ENCODE assay signal across 12 cellular contexts in genomic region chr1:27935721-27936120, GRCh38. TPM values are rescaled to one million over a fixed set of nuclear protein-coding genes. Genes with fewer than 3 reads are reported as not detected.
A peak's percentile ranks its signal among the peaks of the same experiment; 100 is the strongest.
DNase-seq lines count a peak whose midpoint lies in the region; TF ChIP-seq lines count a peak whose summit lies in the region.
"Had no signal": no experiment of that assay in that cellular context is flagged by ENCODE, and none has a peak within 500 bp of the region (broad histone marks: within the 10 kb centered on the region; RNA-seq: fewer than 3 reads in every experiment).

No MANE protein-coding gene starts in this region.

- intact Hi-C loops in PC-9 (cut with micrococcal nuclease; ENCODE audit: unreplicated experiment), result no loop called here

- no CpG with 5 or more reads among the region's 8 CpGs for WGBS in iPS DF 6.9 (ENCODE audit: insufficient coverage, insufficient read length)

- H3K27ac ChIP-seq in PC-9 (no peak overlapping the region), iPS DF 6.9 (ENCODE audit: low read length) (no peak overlapping the region), rectal smooth muscle tissue (ENCODE audit: low read depth, low read length) (no peak overlapping the region), Karpas-422 (ENCODE audit: low read length) (no peak overlapping the region)
- H3K27ac ChIP-seq: ascending aorta had no signal

- no TSS peak for BruUV-seq in PC-9 (replicated peaks; lab: Mats Ljungman, UMichigan)

- H3K4me1 ChIP-seq in PC-9 (replicated peaks; ENCODE audit: insufficient read depth) (peaks cover 11% of the 10 kb centered on the region), iPS DF 6.9 (ENCODE audit: control insufficient read depth, insufficient read depth, low read length) (peaks cover 5% of the 10 kb centered on the region), rectal smooth muscle tissue (ENCODE audit: control insufficient read depth, insufficient read depth, low read length) (no peaks in the 10 kb centered on the region), Karpas-422 (ENCODE audit: low read length) (peaks cover 14% of the 10 kb centered on the region)
- H3K4me1 ChIP-seq: ascending aorta had no signal

- H3F3A ChIP-seq in PC-9 (ENCODE audit: insufficient read depth, low read depth), result no peaks in the 10 kb centered on the region; the same call in 1 of the 2 replicates

- POLR2A ChIA-PET in PC-9 (lab: Charles Lee; ENCODE audit: unreplicated experiment), result interaction anchor here (0.6 kb wide), 1 partner anchor 35 kb away, joined by 8 read pairs; no protein-coding TSS in a partner anchor

- H3K36me3 ChIP-seq in PC-9 (ENCODE audit: low read depth), result no peaks in the 10 kb centered on the region
- no peaks in the 10 kb centered on the region for H3K36me3 ChIP-seq in iPS DF 6.9 (ENCODE audit: control insufficient read depth, insufficient read depth, low read length)
- no peaks in the 10 kb centered on the region for H3K36me3 ChIP-seq in rectal smooth muscle tissue (ENCODE audit: control insufficient read depth, insufficient read depth, low read length)
- H3K36me3 ChIP-seq in Karpas-422 (ENCODE audit: insufficient read depth, low read length), result no peaks in the 10 kb centered on the region
- H3K36me3 ChIP-seq: ascending aorta had no signal

- H3K4me3 ChIP-seq in PC-9 (peak overlapping the region; percentile 58; the same call in 1 of the 2 replicates), iPS DF 6.9 (ENCODE audit: low read length) (peak overlapping the region; percentile 39; the same call in 1 of the 2 replicates), rectal smooth muscle tissue (ENCODE audit: low read length) (peak overlapping the region; percentile 35), Karpas-422 (ENCODE audit: low read length) (no peak overlapping the region)

- DNase-seq in DMS79 treated with DMSO at 0.1 percent for 48 hours (lab: John Stamatoyannopoulos, UW), result peak; percentile 47
- DNase-seq in DMS79 (lab: John Stamatoyannopoulos, UW), result no peak
- DNase-seq in PC-9, result no peak
- DNase-seq in iPS DF 6.9 (ENCODE audit: low read depth, low spot score), result no peak
- DNase-seq in Karpas-422, result no peak
- no peak for DNase-seq in SK-N-DZ (ENCODE audit: low spot score)
- DNase-seq in stimulated activated CD4-positive, alpha-beta T cell treated with anti-CD3 and anti-CD28 coated beads, Interleukin-12 subunit alpha, Interleukin-12 subunit beta, amount 100 ng/mL, for 4 hours, result no peak
- DNase-seq: activated T-cell treated with anti-CD3 and anti-CD28 coated beads for 4 hours, naive B cell, SHP77 had no signal

- H4K20me1 ChIP-seq in PC-9 (ENCODE audit: insufficient read depth) (no peaks in the 10 kb centered on the region), Karpas-422 (ENCODE audit: insufficient read depth, low read depth, low read length) (no peaks in the 10 kb centered on the region)

- H3K79me2 ChIP-seq in PC-9 (ENCODE audit: low read depth), result no peaks in the 10 kb centered on the region
- H3K79me2 ChIP-seq in Karpas-422 (ENCODE audit: low read length), result no peaks in the 10 kb centered on the region

- peak overlapping the region; percentile 79 for H3K4me2 ChIP-seq in PC-9
- no peak overlapping the region for H3K4me2 ChIP-seq in Karpas-422 (ENCODE audit: low read depth, low read length, poor library complexity, severe bottlenecking)

- H3K9me2 ChIP-seq in PC-9 (ENCODE audit: insufficient read depth) (no peaks in the 10 kb centered on the region), Karpas-422 (replicated peaks; ENCODE audit: insufficient read depth, low read length) (no peaks in the 10 kb centered on the region)

- CTCF ChIA-PET in PC-9 (lab: Charles Lee), result no interaction called here

- H3K27me3 ChIP-seq in PC-9 (ENCODE audit: insufficient read depth, low read depth) (no peaks in the 10 kb centered on the region), iPS DF 6.9 (ENCODE audit: control insufficient read depth, insufficient read depth, low read length) (no peaks in the 10 kb centered on the region), rectal smooth muscle tissue (ENCODE audit: control insufficient read depth, insufficient read depth, low read length) (no peaks in the 10 kb centered on the region), Karpas-422 (ENCODE audit: low read length) (no peaks in the 10 kb centered on the region)
- H3K27me3 ChIP-seq: ascending aorta had no signal

- TF ChIP-seq CTCF in PC-9 (conservative IDR thresholded peaks at IDR 0.05), result no peak

- H2AFZ ChIP-seq in PC-9 (no peak overlapping the region), Karpas-422 (ENCODE audit: low read length) (no peak overlapping the region)

- H3K9me3 ChIP-seq in PC-9 (ENCODE audit: insufficient read depth, low read depth) (no peaks in the 10 kb centered on the region), iPS DF 6.9 (ENCODE audit: control insufficient read depth, insufficient read depth, low read length) (no peaks in the 10 kb centered on the region), Karpas-422 (ENCODE audit: low read length) (no peaks in the 10 kb centered on the region)
- H3K9me3 ChIP-seq: ascending aorta had no signal

- no peak overlapping the region for H3K9ac ChIP-seq in rectal smooth muscle tissue (ENCODE audit: low read length)
- no peak overlapping the region for H3K9ac ChIP-seq in Karpas-422 (ENCODE audit: low read length)

RNA-seq across cellular contexts. Expression of gene SMPDL3B, which starts 0.9 kb away (rescaled TPM):
- 26.5 and 29.2 TPM in 2 replicates for total RNA-seq in PC-9 (2021)
- total RNA-seq in Karpas-422 (2014; rRNA removed; shearing (Covaris generic); ENCODE audit: low replicate concordance), result 0.36 TPM in 1 of 2 replicates, not detected in the other
- polyA plus RNA-seq in SK-N-DZ (2014; cell fraction: cytosol; rRNA removed), result 0.97 TPM in 1 of 2 replicates, not detected in the other
- polyA plus RNA-seq in SK-N-DZ (2014; cell fraction: nucleus; rRNA removed), result not detected in 2 replicates
- total RNA-seq: ascending aorta had no signal

RNA-seq across cellular contexts. Expression of gene RPA2, which starts 21.3 kb away (rescaled TPM):
- total RNA-seq in PC-9 (2021), result 21.1 and 29.1 TPM in 2 replicates
- 67.0 and 72.5 TPM in 2 replicates for total RNA-seq in Karpas-422 (2014; rRNA removed; shearing (Covaris generic); ENCODE audit: low replicate concordance)
- 175 and 200 TPM in 2 replicates for polyA plus RNA-seq in SK-N-DZ (2014; cell fraction: cytosol; rRNA removed)
- polyA plus RNA-seq in SK-N-DZ (2014; cell fraction: nucleus; rRNA removed), result 79.3 and 83.1 TPM in 2 replicates

RNA-seq across cellular contexts. Expression of gene XKR8, which starts 24.1 kb away (rescaled TPM):
- 4.9 and 5.7 TPM in 2 replicates for total RNA-seq in PC-9 (2021)
- 2.0 and 4.6 TPM in 2 replicates for total RNA-seq in Karpas-422 (2014; rRNA removed; shearing (Covaris generic); ENCODE audit: low replicate concordance)
- polyA plus RNA-seq in SK-N-DZ (2014; cell fraction: cytosol; rRNA removed), result not detected in 2 replicates
- not detected in 2 replicates for polyA plus RNA-seq in SK-N-DZ (2014; cell fraction: nucleus; rRNA removed)

Comparison
In these comparisons a context has a peak if more than half of its experiments do, and no peak if none do; other contexts are left out.
1. RNA of gene SMPDL3B, which starts 0.9 kb away (total RNA-seq): 26.5 to 29.2 TPM in PC-9; 0.36 TPM in Karpas-422; every median in the first group is over 10 times any median in the second.